ENCODE assay signal across 24 cellular contexts in the genomic region with DNA sequence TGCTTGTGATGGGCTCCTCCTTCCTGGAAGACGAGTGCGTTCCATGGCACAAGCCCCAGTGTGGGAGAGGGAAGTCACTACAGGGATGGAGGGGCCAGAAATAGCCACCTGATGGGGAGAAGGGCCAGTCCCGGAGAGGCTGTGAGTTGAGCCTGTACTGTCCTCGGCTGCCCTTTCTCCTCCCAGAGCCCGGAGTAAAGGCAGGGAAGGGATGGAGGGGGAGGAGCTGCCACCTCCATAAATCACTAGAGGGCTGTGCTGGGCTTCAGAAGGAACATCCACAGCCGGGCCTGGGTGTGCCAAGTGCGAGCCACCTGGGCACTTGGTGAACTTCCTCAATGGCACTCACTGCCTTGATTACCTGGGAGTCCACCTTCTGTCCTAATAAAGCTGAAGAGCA.
A peak's percentile ranks its signal among the peaks of the same experiment; 100 is the strongest.
DNase-seq lines count a peak whose midpoint lies in the region; ATAC-seq lines count a peak whose summit lies in the region.
"Had no signal": no experiment of that assay in that cellular context is flagged by ENCODE, and none has a peak within 500 bp of the region (broad histone marks: within the 10 kb centered on the region; RNA-seq: fewer than 3 reads in every experiment).

No MANE protein-coding gene starts in this region.

- peaks cover 0 to 6% of the 10 kb centered on the region in 2 donors for H3K36me3 ChIP-seq in neuronal stem cell (replicated peaks in 1 of 2; ENCODE audit: control insufficient read depth in 2 of 2, insufficient read depth in 2 of 2, low read length in 2 of 2)

- no peak overlapping the region for H2BK12ac ChIP-seq in neuronal stem cell (ENCODE audit: low read length)

- CTCF ChIA-PET in T-cell (lab: Charles Lee): no interaction called here

- peaks cover 0 to 2% (median 0%) of the 10 kb centered on the region in 3 experiments for H3K27me3 ChIP-seq in neuronal stem cell (ENCODE audit: control insufficient read depth in 3 of 3, insufficient read depth in 3 of 3, low read depth in 1 of 3, low read length in 3 of 3)
- H3K27me3 ChIP-seq: BE2C had no signal

- no peak overlapping the region for H3K4ac ChIP-seq in neuronal stem cell (ENCODE audit: low read length)

- no peak overlapping the region for H3K27ac ChIP-seq in neuronal stem cell (replicated peaks; ENCODE audit: low read length)
- H3K27ac ChIP-seq: GM23248 had no signal

- no peak overlapping the region for H3K4me3 ChIP-seq in neuronal stem cell (ENCODE audit: low read length in 2 of 2)
- H3K4me3 ChIP-seq: GM12878, GM23248 had no signal

- H3K23ac ChIP-seq in neuronal stem cell (ENCODE audit: low read depth, low read length, poor library complexity): no peak overlapping the region

- H2BK15ac ChIP-seq in neuronal stem cell (ENCODE audit: low read length): no peak overlapping the region

- WGBS in neuronal stem cell (ENCODE audit: extremely low coverage in 2 of 2, insufficient read length in 2 of 2, insufficient replicate concordance in 1 of 2), 2 donors: no CpG with 5 or more reads among the region's 7 CpGs

- H3K79me1 ChIP-seq in neuronal stem cell (ENCODE audit: low read depth, low read length): no peaks in the 10 kb centered on the region

- DNase-seq in G401 (ENCODE audit: low spot score): peak; percentile 72
- peak; percentile 38 for DNase-seq in NCI-H510A treated with DMSO at 0.1 percent for 48 hours (lab: John Stamatoyannopoulos, UW)
- DNase-seq in left cardiac atrium: peak; percentile 61
- DNase-seq in neuronal stem cell (ENCODE audit: low spot score): no peak
- no peak for DNase-seq in stimulated activated naive CD8-positive, alpha-beta T cell treated with anti-CD3 and anti-CD28 coated beads, Interleukin-15, amount 100 ng/mL, for 72 hours
- no peak for DNase-seq in nucleus accumbens (lab: John Stamatoyannopoulos, UW)
- no peak for DNase-seq in T-cell
- DNase-seq: BE2C; CD4-positive, CD25-positive, alpha-beta regulatory T cell; COR-L47; DMS 273 treated with DMSO at 0.1 percent for 48 hours; DMS79 treated with DMSO at 0.1 percent for 48 hours; GM23248; H9; HFFc6; Karpas-422; MV-4-11; NCI-H1105 treated with DMSO at 0.1 percent for 48 hours; NCI-H1694 treated with DMSO at 0.1 percent for 48 hours; NCI-H226; NCI-H524 treated with DMSO at 0.1 percent for 48 hours; OCI-M1 had no signal

- H2BK5ac ChIP-seq in neuronal stem cell (ENCODE audit: low read length): no peak overlapping the region

- H3K4me2 ChIP-seq in neuronal stem cell (ENCODE audit: insufficient read depth, low read length, poor library complexity, severe bottlenecking): no peak overlapping the region

- no peak overlapping the region for H3K27ac Mint-ChIP-seq in stimulated activated naive CD8-positive, alpha-beta T cell treated with anti-CD3 and anti-CD28 coated beads, Interleukin-15, amount 100 ng/mL, for 72 hours
- H3K27ac Mint-ChIP-seq in T-cell: no peak overlapping the region
- H3K27ac Mint-ChIP-seq: CD4-positive, CD25-positive, alpha-beta regulatory T cell; HFFc6; IgD-negative memory B cell had no signal

- H3K4me1 ChIP-seq in neuronal stem cell (ENCODE audit: control insufficient read depth in 2 of 2, insufficient read depth in 1 of 2, low read depth in 1 of 2, low read length in 2 of 2): peaks cover 25 to 38% of the 10 kb centered on the region in 2 donors
- H3K4me1 ChIP-seq: BE2C had no signal

- no peaks in the 10 kb centered on the region for H3K27me3 Mint-ChIP-seq in stimulated activated naive CD8-positive, alpha-beta T cell treated with anti-CD3 and anti-CD28 coated beads, Interleukin-15, amount 100 ng/mL, for 72 hours
- no peaks in the 10 kb centered on the region for H3K27me3 Mint-ChIP-seq in T-cell
- H3K27me3 Mint-ChIP-seq: CD4-positive, CD25-positive, alpha-beta regulatory T cell; IgD-negative memory B cell had no signal

- no peak overlapping the region for H4K8ac ChIP-seq in neuronal stem cell (ENCODE audit: low read depth, low read length)

- no peaks in the 10 kb centered on the region for H3K9me3 Mint-ChIP-seq in stimulated activated naive CD8-positive, alpha-beta T cell treated with anti-CD3 and anti-CD28 coated beads, Interleukin-15, amount 100 ng/mL, for 72 hours
- no peaks in the 10 kb centered on the region for H3K9me3 Mint-ChIP-seq in T-cell
- H3K9me3 Mint-ChIP-seq: CD4-positive, CD25-positive, alpha-beta regulatory T cell; H9; HFFc6; IgD-negative memory B cell had no signal

- H3K9me3 ChIP-seq in neuronal stem cell (replicated peaks in 1 of 2; ENCODE audit: control insufficient read depth in 2 of 2, insufficient read depth in 1 of 2, low read depth in 1 of 2, low read length in 2 of 2): peaks cover 0 to 1% of the 10 kb centered on the region in 2 donors
- H3K9me3 ChIP-seq: BE2C had no signal

- peak overlapping the region; percentile 21 for H2AK5ac ChIP-seq in neuronal stem cell (ENCODE audit: low read depth, low read length)

- no peak overlapping the region for H3K18ac ChIP-seq in neuronal stem cell (ENCODE audit: low read length)

- intact Hi-C loops in left cardiac atrium (cut with DNase I): no loop called here

- H3K14ac ChIP-seq in neuronal stem cell (ENCODE audit: low read length): no peak overlapping the region

- no peak overlapping the region for H3K4me3 Mint-ChIP-seq in stimulated activated naive CD8-positive, alpha-beta T cell treated with anti-CD3 and anti-CD28 coated beads, Interleukin-15, amount 100 ng/mL, for 72 hours
- H3K4me3 Mint-ChIP-seq in T-cell: no peak overlapping the region
- H3K4me3 Mint-ChIP-seq: CD4-positive, CD25-positive, alpha-beta regulatory T cell; H9; HFFc6; IgD-negative memory B cell had no signal

- H2AFZ ChIP-seq in neuronal stem cell (ENCODE audit: low read length): no peak overlapping the region
- H2AFZ ChIP-seq: GM23248 had no signal

- no peaks in the 10 kb centered on the region for H3K4me1 Mint-ChIP-seq in stimulated activated naive CD8-positive, alpha-beta T cell treated with anti-CD3 and anti-CD28 coated beads, Interleukin-15, amount 100 ng/mL, for 72 hours
- H3K4me1 Mint-ChIP-seq in T-cell: no peaks in the 10 kb centered on the region
- H3K4me1 Mint-ChIP-seq: IgD-negative memory B cell had no signal

- ATAC-seq in left cardiac atrium (peak; percentile 81 to 85), T-cell (replicated peaks in 1 of 4) (no peak)
- no peak for ATAC-seq in stimulated activated naive CD8-positive, alpha-beta T cell treated with anti-CD3 and anti-CD28 coated beads, Interleukin-15, amount 100 ng/mL, for 72 hours
- ATAC-seq: GM12878 had no signal

- POLR2A ChIA-PET in T-cell (lab: Charles Lee): no interaction called here

- peaks cover 44% of the 10 kb centered on the region for H3K36me3 Mint-ChIP-seq in T-cell

- H2BK120ac ChIP-seq in neuronal stem cell (ENCODE audit: low read depth, low read length): no peak overlapping the region

- no peak overlapping the region for H3K9ac ChIP-seq in neuronal stem cell (ENCODE audit: low read depth, low read length, poor library complexity)
- H3K9ac ChIP-seq: GM23248 had no signal

- in situ Hi-C loops in G401 (cut with HindIII; ENCODE audit: low sequenced_read_pairs): no loop called here

- H4K91ac ChIP-seq in neuronal stem cell (ENCODE audit: low read depth, low read length, poor library complexity): no peak overlapping the region

Comparison
In these comparisons a context has a peak if more than half of its experiments do, and no peak if none do; other contexts are left out.
1. DNase-seq: peak in G401 (single experiment), NCI-H510A treated with DMSO at 0.1 percent for 48 hours (single experiment) and left cardiac atrium (single experiment); none in neuronal stem cell (single experiment), stimulated activated naive CD8-positive, alpha-beta T cell treated with anti-CD3 and anti-CD28 coated beads, Interleukin-15, amount 100 ng/mL, for 72 hours (0 of 2), nucleus accumbens (0 of 56) and T-cell (0 of 34).
2. ATAC-seq: peak in left cardiac atrium (2 of 2); none in stimulated activated naive CD8-positive, alpha-beta T cell treated with anti-CD3 and anti-CD28 coated beads, Interleukin-15, amount 100 ng/mL, for 72 hours (single experiment) and T-cell (0 of 4).